ENCODE assay signal across 1 cellular context in genomic region chr11:119095066-119095880, GRCh38.
TF ChIP-seq lines count a peak whose summit lies in the region.

No MANE protein-coding gene starts in this region.

TF ChIP-seq in HepG2, 621 proteins besides CTCF, POLR2A, EP300 and RAD21 (continued from another document and continues in another):
- TF ChIP-seq ARID4A (CRISPR knock-in tag; IDR thresholded peaks at IDR 0.05; ENCODE audit: borderline replicate concordance) = peak; percentile 97
- TF ChIP-seq HDAC6 (IDR thresholded peaks at IDR 0.05; ENCODE audit: low read depth, low read length) = no peak
- TF ChIP-seq TCF7 (IDR thresholded peaks at IDR 0.05; ENCODE audit: low read depth) = no peak
- peak; percentile 84 for TF ChIP-seq ZNF253 (CRISPR knock-in tag; IDR thresholded peaks at IDR 0.05; ENCODE audit: borderline replicate concordance)
- peak; percentile 79 for TF ChIP-seq GABPB1 (CRISPR knock-in tag; IDR thresholded peaks at IDR 0.05)
- TF ChIP-seq ZKSCAN8 (CRISPR knock-in tag; IDR thresholded peaks at IDR 0.05; ENCODE audit: borderline replicate concordance) = peak; percentile 40; the same call in 1 of the 2 replicates
- TF ChIP-seq ZNF383 (CRISPR knock-in tag; IDR thresholded peaks at IDR 0.05; ENCODE audit: borderline replicate concordance) = no peak
- TF ChIP-seq SMYD3 (CRISPR knock-in tag; IDR thresholded peaks at IDR 0.05) = peak; percentile 88; the same call in 1 of the 2 replicates
- peak; percentile 56; the same call in 1 of the 2 replicates for TF ChIP-seq TEF (CRISPR knock-in tag; IDR thresholded peaks at IDR 0.05)
- TF ChIP-seq ZFX (CRISPR knock-in tag; IDR thresholded peaks at IDR 0.05; ENCODE audit: low read depth) = peak; percentile 91
- 0 out of 2 replicates have a peak, but pooled peaks have one; percentile 27 for TF ChIP-seq ARNTL (CRISPR knock-in tag; IDR thresholded peaks at IDR 0.05)
- TF ChIP-seq ZNF512B (CRISPR knock-in tag; IDR thresholded peaks at IDR 0.05; ENCODE audit: borderline replicate concordance) = no peak
- TF ChIP-seq PRMT3 (CRISPR knock-in tag; IDR thresholded peaks at IDR 0.05; ENCODE audit: borderline replicate concordance, low read depth) = peak; percentile 96
- TF ChIP-seq CSRNP2 (CRISPR knock-in tag; conservative IDR thresholded peaks at IDR 0.05; ENCODE audit: low read depth) = peak; percentile 70; the same call in 1 of the 2 replicates
- TF ChIP-seq ZNF563 (CRISPR knock-in tag; IDR thresholded peaks at IDR 0.05) = peak; percentile 95; the same call in 1 of the 2 replicates
- peak; percentile 82; the same call in 1 of the 2 replicates for TF ChIP-seq ZNF136 (CRISPR knock-in tag; IDR thresholded peaks at IDR 0.05; ENCODE audit: low read depth)
- no peak for TF ChIP-seq SP1 (IDR thresholded peaks at IDR 0.05)
- TF ChIP-seq SP1 (CRISPR knock-in tag; IDR thresholded peaks at IDR 0.05) = peak; percentile 76
- TF ChIP-seq PHF8 (CRISPR knock-in tag; IDR thresholded peaks at IDR 0.05) = peak; percentile 84
- no peak for TF ChIP-seq ADNP (CRISPR knock-in tag; IDR thresholded peaks at IDR 0.05)
- TF ChIP-seq AGO2 (optimal IDR thresholded peaks at IDR 0.05; ENCODE audit: low read depth, low read length) = peak; percentile 97
- TF ChIP-seq ZMYM4 (CRISPR knock-in tag; IDR thresholded peaks at IDR 0.05) = peak; percentile 98
- TF ChIP-seq NR2F6 (IDR thresholded peaks at IDR 0.05) = no peak
- no peak for TF ChIP-seq NR2F6 (CRISPR knock-in tag; IDR thresholded peaks at IDR 0.05)
- TF ChIP-seq ZGPAT (CRISPR knock-in tag; IDR thresholded peaks at IDR 0.05) = peak; percentile 95
- no peak for TF ChIP-seq NONO (IDR thresholded peaks at IDR 0.05)
- TF ChIP-seq NONO (CRISPR knock-in tag; conservative IDR thresholded peaks at IDR 0.05) = peak; percentile 96
- TF ChIP-seq PHF5A (CRISPR knock-in tag; IDR thresholded peaks at IDR 0.05; ENCODE audit: low read depth, unreplicated experiment) = no peak
- TF ChIP-seq MXD3 (CRISPR knock-in tag; IDR thresholded peaks at IDR 0.05) = peak; percentile 94
- TF ChIP-seq ZMAT3 (CRISPR knock-in tag; conservative IDR thresholded peaks at IDR 0.05) = peak; percentile 96
- TF ChIP-seq ZNF335 (CRISPR knock-in tag; IDR thresholded peaks at IDR 0.05) = 0 out of 2 replicates have a peak, but pooled peaks have one; percentile 16
- TF ChIP-seq TIGD3 (CRISPR knock-in tag; IDR thresholded peaks at IDR 0.05; ENCODE audit: borderline replicate concordance) = 0 out of 2 replicates have a peak, but pooled peaks have one; percentile 56
- TF ChIP-seq KAT2B (IDR thresholded peaks at IDR 0.05; ENCODE audit: borderline replicate concordance, low read depth, low read length) = no peak
- TF ChIP-seq PBX2 (CRISPR knock-in tag; IDR thresholded peaks at IDR 0.05) = peak; percentile 48
- peak; percentile 87 for TF ChIP-seq POGZ (CRISPR knock-in tag; IDR thresholded peaks at IDR 0.05)
- TF ChIP-seq BRF2 (CRISPR knock-in tag; IDR thresholded peaks at IDR 0.05) = peak; percentile 77
- TF ChIP-seq SMAD1 (CRISPR knock-in tag; IDR thresholded peaks at IDR 0.05; ENCODE audit: borderline replicate concordance, low read depth) = peak; percentile 99; the same call in 1 of the 2 replicates
- peak; percentile 94 for TF ChIP-seq ZNF607 (CRISPR knock-in tag; IDR thresholded peaks at IDR 0.05; ENCODE audit: borderline replicate concordance)
- TF ChIP-seq PLRG1 (conservative IDR thresholded peaks at IDR 0.05) = no peak
- TF ChIP-seq ZNF557 (CRISPR knock-in tag; IDR thresholded peaks at IDR 0.05) = 0 out of 2 replicates have a peak, but pooled peaks have one; percentile 46
- TF ChIP-seq ZBTB4 (CRISPR knock-in tag; IDR thresholded peaks at IDR 0.05; ENCODE audit: borderline replicate concordance) = peak; percentile 83; the same call in 1 of the 2 replicates
- peak; percentile 71; the same call in 1 of the 2 replicates for TF ChIP-seq ELF1 (CRISPR knock-in tag; IDR thresholded peaks at IDR 0.05)
- no peak for TF ChIP-seq ZKSCAN1 (IDR thresholded peaks at IDR 0.05; ENCODE audit: low read length)
- no peak; the same call in 1 of the 2 replicates for TF ChIP-seq CENPBD1 (CRISPR knock-in tag; IDR thresholded peaks at IDR 0.05; ENCODE audit: borderline replicate concordance, low read depth)
